Comparison of ENCODE assay signal across 17 cellular contexts in genomic region chr20:62723768-62724420, GRCh38. TPM values are rescaled to one million over a fixed set of nuclear protein-coding genes. Genes with fewer than 3 reads are reported as not detected.
"Had no signal": no experiment of that assay in that cellular context is flagged by ENCODE, and none has a peak within 500 bp of the region (broad histone marks: within the 10 kb centered on the region; RNA-seq: fewer than 3 reads in every experiment).

No MANE protein-coding gene starts in this region.

- H3K4me1 ChIP-seq: parathyroid adenoma had no signal

- H3K36me3 ChIP-seq: esophagus squamous epithelium, upper lobe of left lung had no signal

- FAIRE-seq: endothelial cell of umbilical vein, small intestine, TTC549 had no signal

- DNase-seq: activated B cell treated with CpG ODN at 0.5 μM for 24 hours; activated CD4-positive, alpha-beta T cell treated with anti-CD3 and anti-CD28 coated beads, Interleukin-2, amount 10 ng/mL, durations not matched to agents 24 days and 14 days; activated CD8-positive, alpha-beta memory T cell treated with anti-CD3 and anti-CD28 coated beads, Interleukin-2, amount 50 U/mL, for 48 hours; activated gamma-delta T cell treated with Interleukin-2 at 50 U/mL for 16 hours; amniotic stem cell; cortex of kidney; effector CD4-positive, alpha-beta T cell; esophagus squamous epithelium; foreskin fibroblast; mammary epithelial cell; naive B cell; small intestine; SW 1271 had no signal

- H3K4me3 ChIP-seq: esophagus squamous epithelium, upper lobe of left lung had no signal

- H3K9ac ChIP-seq: parathyroid adenoma had no signal

- H3K27ac ChIP-seq: esophagus squamous epithelium, parathyroid adenoma, upper lobe of left lung had no signal

RNA-seq across cellular contexts. Expression of gene NTSR1, which starts 15.3 kb away (rescaled TPM):
- total RNA-seq: activated B cell treated with CpG ODN at 0.5 μM for 24 hours; activated CD4-positive, alpha-beta T cell treated with anti-CD3 and anti-CD28 coated beads, Interleukin-2, amount 10 ng/mL, durations not matched to agents 24 days and 14 days had no signal
